Comparison of ENCODE assay signal across 1 cellular context in genomic region chr16:85333744-85334640, GRCh38.
TF ChIP-seq lines count a peak whose summit lies in the region.

No MANE protein-coding gene starts in this region.

TF ChIP-seq in H1, 55 proteins besides CTCF, POLR2A, EP300 and RAD21 (continued from another document):
- TF ChIP-seq ATF2 (IDR thresholded peaks at IDR 0.05; ENCODE audit: low read length) (no peak), POLR2AphosphoS5 (IDR thresholded peaks at IDR 0.05; ENCODE audit: low read depth, low read length) (no peak), KDM4A (IDR thresholded peaks at IDR 0.05; ENCODE audit: low read depth, low read length, severe bottlenecking) (no peak), CTBP2 (IDR thresholded peaks at IDR 0.05; ENCODE audit: borderline replicate concordance, insufficient read depth, insufficient read length, low read length) (no peak), SRF (IDR thresholded peaks at IDR 0.05; ENCODE audit: low read depth, low read length) (no peak), RBBP5 (IDR thresholded peaks at IDR 0.05; ENCODE audit: borderline replicate concordance, low read depth, low read length) (no peak)
- TF ChIP-seq, protein P1, sequence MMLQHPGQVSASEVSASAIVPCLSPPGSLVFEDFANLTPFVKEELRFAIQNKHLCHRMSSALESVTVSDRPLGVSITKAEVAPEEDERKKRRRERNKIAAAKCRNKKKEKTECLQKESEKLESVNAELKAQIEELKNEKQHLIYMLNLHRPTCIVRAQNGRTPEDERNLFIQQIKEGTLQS (IDR thresholded peaks at IDR 0.05; ENCODE audit: insufficient read depth, low read depth, low read length), result no peak
